20 cellular contexts compared by ENCODE assay signal in genomic region chr7:156423876-156424275, GRCh38.
DNase-seq lines count a peak whose midpoint lies in the region; ATAC-seq and TF ChIP-seq lines count a peak whose summit lies in the region.
"Had no signal": no experiment of that assay in that cellular context is flagged by ENCODE, and none has a peak within 500 bp of the region (broad histone marks: within the 10 kb centered on the region; RNA-seq: fewer than 3 reads in every experiment).

No MANE protein-coding gene starts in this region.

- peaks cover 66% of the 10 kb centered on the region for H3K9me3 Mint-ChIP-seq in WTC11

- no peak for ATAC-seq in HG03135 (IDR thresholded peaks at IDR 0.05; ENCODE audit: unreplicated experiment)
- ATAC-seq in HG03460 (IDR thresholded peaks at IDR 0.05; ENCODE audit: unreplicated experiment): no peak
- ATAC-seq in WTC11: no peak
- ATAC-seq: GM23338, Panc1, Right ventricle myocardium inferior had no signal

- no peak overlapping the region for H3K4me3 Mint-ChIP-seq in WTC11
- H3K4me3 Mint-ChIP-seq: GM23338, H9, HFFc6, IgD-negative memory B cell had no signal

- POLR2A ChIA-PET in WTC11 (lab: Charles Lee): no interaction called here

- peaks cover 18% of the 10 kb centered on the region for H3K36me3 Mint-ChIP-seq in WTC11

- no peak for TF ChIP-seq CTCF in WTC11 (IDR thresholded peaks at IDR 0.05)

- DNase-seq in DMS53 (lab: John Stamatoyannopoulos, UW) (peak; percentile 14), DMS53 treated with DMSO at 0.1 percent for 48 hours (lab: John Stamatoyannopoulos, UW; ENCODE audit: unreplicated experiment) (no peak), RKO (ENCODE audit: low spot score) (peak; percentile 59), foreskin melanocyte (peak; percentile 3), WTC11 (ENCODE audit: low spot score) (no peak)
- DNase-seq: Calu3, H9, HFFc6, NCI-H1092, NCI-H1417 treated with DMSO at 0.1 percent for 48 hours, NCI-H1694 treated with DMSO at 0.1 percent for 48 hours, NCI-H2081, NCI-H2227 treated with DMSO at 0.1 percent for 48 hours, NCI-H526 treated with DMSO at 0.1 percent for 48 hours had no signal

- no peak overlapping the region for H3K27ac Mint-ChIP-seq in WTC11
- H3K27ac Mint-ChIP-seq: GM23338, H9, HFFc6, IgD-negative memory B cell had no signal

- CTCF ChIA-PET in WTC11 (lab: Charles Lee): no interaction called here

- peaks cover 3% of the 10 kb centered on the region; the same call in 1 of the 2 replicates for H3K27me3 Mint-ChIP-seq in WTC11 (ENCODE audit: low read depth)
- H3K27me3 Mint-ChIP-seq: IgD-negative memory B cell had no signal

- H3K4me1 Mint-ChIP-seq in WTC11: no peaks in the 10 kb centered on the region
- H3K4me1 Mint-ChIP-seq: GM23338, H9, IgD-negative memory B cell had no signal

TF ChIP-seq in WTC11, 78 proteins besides CTCF, POLR2A, EP300 and RAD21:
- TF ChIP-seq GABPB1 (CRISPR knock-in tag; IDR thresholded peaks at IDR 0.05) (no peak), FOXJ3 (CRISPR knock-in tag; IDR thresholded peaks at IDR 0.05; ENCODE audit: borderline replicate concordance) (no peak), AFF4 (CRISPR knock-in tag; IDR thresholded peaks at IDR 0.05; ENCODE audit: borderline replicate concordance) (no peak), NR3C1 (CRISPR knock-in tag; conservative IDR thresholded peaks at IDR 0.05; ENCODE audit: low read depth) (no peak), USF1 (CRISPR knock-in tag; IDR thresholded peaks at IDR 0.05) (no peak), CREB1 (CRISPR knock-in tag; IDR thresholded peaks at IDR 0.05) (no peak)

Comparison
In these comparisons a context has a peak if more than half of its experiments do, and no peak if none do; other contexts are left out.
1. DNase-seq: peak in DMS53 (single experiment), RKO (single experiment) and foreskin melanocyte (single experiment); none in DMS53 treated with DMSO at 0.1 percent for 48 hours (single experiment) and WTC11 (single experiment).